Comparison of ENCODE assay signal across 9 cellular contexts in the genomic region with DNA sequence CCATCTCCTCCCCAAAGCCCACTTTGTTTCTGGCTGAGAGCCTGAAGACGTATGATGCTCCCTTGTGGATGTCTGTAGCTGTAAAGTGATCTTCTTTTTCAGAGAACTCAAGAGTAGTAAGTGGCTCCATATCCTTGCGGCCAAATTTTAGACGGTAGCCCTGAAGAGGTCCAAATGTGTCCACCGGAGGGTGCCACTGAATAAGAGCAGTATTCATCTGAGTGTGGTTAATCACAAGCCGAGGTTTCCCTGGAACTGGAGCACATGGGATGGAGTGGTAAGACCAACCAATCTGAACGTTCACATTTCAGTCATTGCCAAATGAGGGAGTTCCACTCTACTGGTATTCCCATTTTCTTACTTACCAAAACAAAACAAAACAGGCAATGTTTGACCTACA.
DNase-seq lines count a peak whose midpoint lies in the region; TF ChIP-seq lines count a peak whose summit lies in the region.
"Had no signal": no experiment of that assay in that cellular context is flagged by ENCODE, and none has a peak within 500 bp of the region (broad histone marks: within the 10 kb centered on the region; RNA-seq: fewer than 3 reads in every experiment).

No MANE protein-coding gene starts in this region.

- no peak overlapping the region for H3K27ac Mint-ChIP-seq in CD14-positive monocyte

- H3K4me3 Mint-ChIP-seq in CD14-positive monocyte = no peak overlapping the region

- no peaks in the 10 kb centered on the region for H3K36me3 Mint-ChIP-seq in CD14-positive monocyte

- H3K4me3 ChIP-seq in fibroblast of the aortic adventitia (ENCODE audit: low read depth, low read length) (no peak overlapping the region), prostate gland (no peak overlapping the region), suprapubic skin (no peak overlapping the region)
- H3K4me3 ChIP-seq: pancreas, SJSA1 had no signal

- TF ChIP-seq POLR2A in prostate gland (IDR thresholded peaks at IDR 0.05) = no peak
- no peak for TF ChIP-seq POLR2A in suprapubic skin (IDR thresholded peaks at IDR 0.05)

- DNase-seq in HPDE6-E6E7 (ENCODE audit: extremely low spot score) (peak; percentile 1), NCI-H69 (lab: John Stamatoyannopoulos, UW) (peak; percentile 85), fibroblast of the aortic adventitia (ENCODE audit: low read depth) (peak; percentile 42), prostate gland (ENCODE audit: low spot score) (peak; percentile 4), midbrain (lab: John Stamatoyannopoulos, UW) (no peak), suprapubic skin (ENCODE audit: low spot score in 2 of 2) (no peak), CD14-positive monocyte (ENCODE audit: low spot score) (no peak)

- no peaks in the 10 kb centered on the region for H3K36me3 ChIP-seq in prostate gland
- H3K36me3 ChIP-seq in suprapubic skin = no peaks in the 10 kb centered on the region
- H3K36me3 ChIP-seq: pancreas, SJSA1 had no signal

- TF ChIP-seq EP300 in suprapubic skin (IDR thresholded peaks at IDR 0.05) = no peak

- no peaks in the 10 kb centered on the region for H3K9me3 ChIP-seq in prostate gland
- no peaks in the 10 kb centered on the region for H3K9me3 ChIP-seq in suprapubic skin
- H3K9me3 ChIP-seq: pancreas, SJSA1 had no signal

- H3K27me3 ChIP-seq in prostate gland (replicated peaks; ENCODE audit: insufficient read depth) (no peaks in the 10 kb centered on the region), suprapubic skin (no peaks in the 10 kb centered on the region)
- H3K27me3 ChIP-seq: pancreas, SJSA1 had no signal

- TF ChIP-seq CTCF in fibroblast of the aortic adventitia (IDR thresholded peaks at IDR 0.05; ENCODE audit: insufficient read depth, low read length) (peak; percentile 33), prostate gland (IDR thresholded peaks at IDR 0.05) (peak in 1 of 4 experiments; percentile 11), suprapubic skin (IDR thresholded peaks at IDR 0.05) (no peak), CD14-positive monocyte (IDR thresholded peaks at IDR 0.05) (no peak)

- intact Hi-C loops in prostate gland (cut with DNase I) (loop anchor here (5.0 kb wide), 1 partner anchor 411 kb away; no protein-coding TSS in a partner anchor), CD14-positive monocyte (cut with micrococcal nuclease) (no loop called here)

- peaks cover 0 to 5% (median 0%) of the 10 kb centered on the region in 7 donors for H3K9me3 Mint-ChIP-seq in CD14-positive monocyte

- H3K4me1 Mint-ChIP-seq in CD14-positive monocyte = peaks cover 8% of the 10 kb centered on the region

- H3K27ac ChIP-seq in prostate gland = no peak overlapping the region
- H3K27ac ChIP-seq in suprapubic skin = no peak overlapping the region
- H3K27ac ChIP-seq: pancreas, SJSA1 had no signal

- peaks cover 0 to 4% (median 0%) of the 10 kb centered on the region in 3 donors for H3K27me3 Mint-ChIP-seq in CD14-positive monocyte (ENCODE audit: low read depth in 3 of 3)

- no peaks in the 10 kb centered on the region for H3K4me1 ChIP-seq in prostate gland (replicated peaks)
- H3K4me1 ChIP-seq in suprapubic skin = no peaks in the 10 kb centered on the region
- H3K4me1 ChIP-seq: pancreas, SJSA1 had no signal

- WGBS in prostate gland = 79% methylated on average over 6 of the region's 6 CpGs
- WGBS in suprapubic skin = 62% methylated on average over 6 of the region's 6 CpGs

Comparison
In these comparisons a context has a peak if more than half of its experiments do, and no peak if none do; other contexts are left out.
1. DNase-seq: peak in HPDE6-E6E7 (single experiment), NCI-H69 (single experiment), fibroblast of the aortic adventitia (single experiment) and prostate gland (single experiment); none in midbrain (single experiment), suprapubic skin (0 of 2) and CD14-positive monocyte (single experiment).